Comparison of ENCODE assay signal across 8 cellular contexts in the genomic region with DNA sequence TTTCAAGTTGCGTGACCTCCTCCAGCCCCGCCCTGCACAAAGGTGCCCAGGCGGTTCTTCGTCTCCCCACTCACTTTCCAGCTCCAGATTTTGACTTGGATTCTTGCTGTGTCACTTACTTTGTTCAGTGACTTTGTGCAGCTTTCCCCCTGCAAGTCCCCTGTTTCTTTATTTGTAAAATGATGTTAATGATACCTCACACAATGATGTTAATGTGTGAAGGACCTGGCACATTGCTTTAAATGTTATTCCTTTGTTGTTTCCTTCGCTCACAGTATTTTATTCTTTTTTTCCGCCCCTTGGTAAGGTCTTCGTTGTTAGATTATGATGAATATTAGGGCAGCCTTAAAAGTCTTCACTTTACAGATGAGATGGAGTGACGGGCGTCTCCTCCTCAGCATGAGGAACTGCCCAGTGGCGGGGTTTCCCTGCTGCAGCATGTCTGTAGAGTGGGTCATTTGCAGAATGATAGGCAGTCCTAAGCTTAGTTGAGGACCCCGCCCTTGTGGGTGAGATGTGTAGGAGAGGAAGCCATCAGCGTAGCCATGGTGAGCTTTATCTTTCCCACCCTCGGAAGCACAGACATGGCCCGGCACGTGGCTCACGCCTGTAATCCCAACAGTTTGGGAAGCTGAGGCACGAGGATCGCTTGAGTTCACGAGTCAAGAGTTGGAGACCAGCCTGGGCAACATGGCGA. TPM values are rescaled to one million over a fixed set of nuclear protein-coding genes. Genes with fewer than 3 reads are reported as not detected.
DNase-seq lines count a peak whose midpoint lies in the region; ATAC-seq and TF ChIP-seq lines count a peak whose summit lies in the region.

No MANE protein-coding gene starts in this region.

- peak; percentile 6 for ATAC-seq in Right ventricle myocardium superior (ENCODE audit: poor library complexity)
- no peak for ATAC-seq in Right ventricle myocardium inferior
- ATAC-seq in HG02870 (IDR thresholded peaks at IDR 0.05; ENCODE audit: unreplicated experiment) = peak; percentile 52
- ATAC-seq in activated naive CD8-positive, alpha-beta T cell treated with anti-CD3 and anti-CD28 coated beads, Interleukin-2, amount 10 ng/mL, durations not matched to agents 7 days and 5 days (ENCODE audit: low read depth) = no peak
- peak in 1 of 2 donors; percentile 62 for ATAC-seq in gastrocnemius medialis
- ATAC-seq in HG03108 (IDR thresholded peaks at IDR 0.05; ENCODE audit: unreplicated experiment) = no peak

- H3K9me3 ChIP-seq in hepatocyte (ENCODE audit: low read depth) = no peaks in the 10 kb centered on the region
- no peaks in the 10 kb centered on the region for H3K9me3 ChIP-seq in gastrocnemius medialis

- no peaks in the 10 kb centered on the region for H3K9me3 Mint-ChIP-seq in activated naive CD8-positive, alpha-beta T cell treated with anti-CD3 and anti-CD28 coated beads, Interleukin-2, amount 10 ng/mL, durations not matched to agents 7 days and 5 days

- no peak for TF ChIP-seq POLR2A in gastrocnemius medialis (IDR thresholded peaks at IDR 0.05)

- H3K79me2 ChIP-seq in hepatocyte = peaks cover 11% of the 10 kb centered on the region

- peak overlapping the region; percentile 89 for H3K27ac Mint-ChIP-seq in activated naive CD8-positive, alpha-beta T cell treated with anti-CD3 and anti-CD28 coated beads, Interleukin-2, amount 10 ng/mL, durations not matched to agents 7 days and 5 days

- H3K4me1 Mint-ChIP-seq in activated naive CD8-positive, alpha-beta T cell treated with anti-CD3 and anti-CD28 coated beads, Interleukin-2, amount 10 ng/mL, durations not matched to agents 7 days and 5 days = peaks cover 18% of the 10 kb centered on the region

- H3K27me3 Mint-ChIP-seq in activated naive CD8-positive, alpha-beta T cell treated with anti-CD3 and anti-CD28 coated beads, Interleukin-2, amount 10 ng/mL, durations not matched to agents 7 days and 5 days = no peaks in the 10 kb centered on the region

- H3K4me1 ChIP-seq in hepatocyte (ENCODE audit: insufficient read depth) = peaks cover 16% of the 10 kb centered on the region
- H3K4me1 ChIP-seq in gastrocnemius medialis = peaks cover 0 to 10% of the 10 kb centered on the region in 2 donors

- H3K27ac ChIP-seq in hepatocyte = peak overlapping the region; percentile 86
- peak overlapping the region; percentile 85 to 89 (median 88) for H3K27ac ChIP-seq in gastrocnemius medialis

- H4K20me1 ChIP-seq in hepatocyte (ENCODE audit: insufficient read depth, poor library complexity, severe bottlenecking) = no peaks in the 10 kb centered on the region

- WGBS in hepatocyte (ENCODE audit: low lambda C conversion rate, missing lambda C conversion rate) = 65% methylated on average over 20 of the region's 20 CpGs

- in situ Hi-C loops in gastrocnemius medialis (cut with MboI; ENCODE audit: low sequenced_read_pairs in 4 of 4) = loop anchor here in 1 of 4 donors (25.0 kb wide), 1 partner anchor 252 kb away; no protein-coding TSS in a partner anchor

- DNase-seq in Right ventricle myocardium superior = no peak
- DNase-seq in Right ventricle myocardium inferior (ENCODE audit: missing footprints) = no peak
- peak; percentile 53 for DNase-seq in NCI-H82 treated with DMSO at 0.1 percent for 48 hours (lab: John Stamatoyannopoulos, UW; ENCODE audit: unreplicated experiment)
- no peak for DNase-seq in activated naive CD8-positive, alpha-beta T cell treated with anti-CD3 and anti-CD28 coated beads, Interleukin-2, amount 10 ng/mL, durations not matched to agents 7 days and 5 days
- peak; percentile 29 for DNase-seq in hepatocyte (ENCODE audit: low spot score)
- peak in 1 of 2 donors; percentile 25 for DNase-seq in gastrocnemius medialis

- TF ChIP-seq CTCF in hepatocyte (IDR thresholded peaks at IDR 0.05; ENCODE audit: poor library complexity) = no peak
- no peak for TF ChIP-seq CTCF in gastrocnemius medialis (IDR thresholded peaks at IDR 0.05 in 4 of 5, conservative IDR thresholded peaks at IDR 0.05 in 1 of 5)

- intact Hi-C loops in Right ventricle myocardium superior (cut with DNase I) = no loop called here
- intact Hi-C loops in Right ventricle myocardium inferior (cut with DNase I) = no loop called here
- intact Hi-C loops in gastrocnemius medialis (cut with DNase I; ENCODE audit: low total_unique reads) = loop anchor here (10.0 kb wide), 1 partner anchor 240 kb away; no protein-coding TSS in a partner anchor

- H3K4me3 ChIP-seq in hepatocyte (peak overlapping the region; percentile 40), gastrocnemius medialis (peak overlapping the region; percentile 59 to 68 (median 64))

- H3K4me2 ChIP-seq in hepatocyte = peak overlapping the region; percentile 85

- H3K4me3 Mint-ChIP-seq in activated naive CD8-positive, alpha-beta T cell treated with anti-CD3 and anti-CD28 coated beads, Interleukin-2, amount 10 ng/mL, durations not matched to agents 7 days and 5 days = peak overlapping the region; percentile 90

- H3K9me2 ChIP-seq in hepatocyte (replicated peaks; ENCODE audit: insufficient read depth) = no peaks in the 10 kb centered on the region

- H3K36me3 ChIP-seq in hepatocyte (replicated peaks; ENCODE audit: insufficient read depth, low read depth) (no peaks in the 10 kb centered on the region), gastrocnemius medialis (peaks cover 0 to 13% of the 10 kb centered on the region in 2 donors)

- H3K27me3 ChIP-seq in hepatocyte (no peaks in the 10 kb centered on the region), gastrocnemius medialis (no peaks in the 10 kb centered on the region)

- H3K36me3 Mint-ChIP-seq in activated naive CD8-positive, alpha-beta T cell treated with anti-CD3 and anti-CD28 coated beads, Interleukin-2, amount 10 ng/mL, durations not matched to agents 7 days and 5 days = peaks cover 8% of the 10 kb centered on the region

- H2AFZ ChIP-seq in hepatocyte = peak overlapping the region; percentile 93

- POLR2A ChIA-PET in activated naive CD8-positive, alpha-beta T cell treated with anti-CD3 and anti-CD28 coated beads, Interleukin-2, amount 10 ng/mL, durations not matched to agents 7 days and 5 days (lab: Charles Lee) = interaction anchor here (1.3 to 2.1 kb wide), 5 partner anchors 11 to 74 kb away, joined by 4 to 5 read pairs (median 5); a partner anchor contains a TSS

RNA-seq across cellular contexts. Expression of a gene that starts 0.7 kb away (rescaled TPM):
- total RNA-seq in Right ventricle myocardium superior (60.4 TPM), Right ventricle myocardium inferior (51.3 TPM), hepatocyte (45.2 and 55.7 TPM in 2 replicates), gastrocnemius medialis (10 to 100 TPM; 13.5 to 45.2 (median 24.2) TPM)
- total RNA-seq in activated naive CD8-positive, alpha-beta T cell treated with anti-CD3 and anti-CD28 coated beads, Interleukin-2, amount 10 ng/mL, durations not matched to agents 7 days and 5 days = 10 to 100 TPM; 42.8 to 43.5 TPM
- polyA plus RNA-seq in hepatocyte = 84.5 and 96.9 TPM in 2 replicates

Comparison
In these comparisons a context has a peak if more than half of its experiments do, and no peak if none do; other contexts are left out.
1. ATAC-seq: peak in Right ventricle myocardium superior (single experiment) and HG02870 (single experiment); none in Right ventricle myocardium inferior (single experiment), activated naive CD8-positive, alpha-beta T cell treated with anti-CD3 and anti-CD28 coated beads, Interleukin-2, amount 10 ng/mL, durations not matched to agents 7 days and 5 days (single experiment) and HG03108 (single experiment).
2. DNase-seq: peak in NCI-H82 treated with DMSO at 0.1 percent for 48 hours (single experiment) and hepatocyte (single experiment); none in Right ventricle myocardium superior (single experiment), Right ventricle myocardium inferior (single experiment) and activated naive CD8-positive, alpha-beta T cell treated with anti-CD3 and anti-CD28 coated beads, Interleukin-2, amount 10 ng/mL, durations not matched to agents 7 days and 5 days (single experiment).